22 cellular contexts compared by ENCODE assay signal in the genomic region with DNA sequence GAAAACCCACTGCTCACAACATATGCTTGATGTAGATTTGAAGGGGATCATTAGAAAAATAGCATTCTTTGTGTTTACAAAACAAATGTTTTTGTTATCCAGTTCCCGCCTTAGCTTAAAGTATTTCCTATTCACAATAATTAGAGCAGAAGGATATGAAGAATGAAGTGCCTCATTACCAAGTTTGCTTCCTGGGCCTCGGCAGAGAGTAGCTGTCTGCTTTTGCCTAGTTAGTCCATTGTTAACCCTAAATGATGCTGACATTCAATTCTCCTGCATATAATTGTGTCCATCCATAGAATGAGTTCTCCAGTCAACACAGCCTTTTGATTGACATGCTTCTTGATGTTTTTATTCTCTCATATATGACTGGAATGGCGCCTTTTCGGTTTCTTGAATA.
DNase-seq lines count a peak whose midpoint lies in the region; ATAC-seq and TF ChIP-seq lines count a peak whose summit lies in the region.
"Had no signal": no experiment of that assay in that cellular context is flagged by ENCODE, and none has a peak within 500 bp of the region (broad histone marks: within the 10 kb centered on the region; RNA-seq: fewer than 3 reads in every experiment).

No MANE protein-coding gene starts in this region.

- H4K20me1 ChIP-seq in DND-41 (ENCODE audit: insufficient read depth, low read length) (no peaks in the 10 kb centered on the region), Loucy (ENCODE audit: insufficient read depth, low read length, poor library complexity, severe bottlenecking) (no peaks in the 10 kb centered on the region), OCI-LY1 (ENCODE audit: insufficient read depth, low read length) (no peaks in the 10 kb centered on the region)

- peaks cover 70% of the 10 kb centered on the region for H3K4me1 ChIP-seq in DND-41 (ENCODE audit: insufficient read depth, low read length)
- H3K4me1 ChIP-seq in Loucy (ENCODE audit: insufficient read depth, low read length, poor library complexity, severe bottlenecking): peaks cover 62% of the 10 kb centered on the region
- H3K4me1 ChIP-seq in OCI-LY1 (ENCODE audit: insufficient read depth, low read length, severe bottlenecking): peaks cover 49% of the 10 kb centered on the region
- H3K4me1 ChIP-seq: A549 had no signal

- H3K9me2 ChIP-seq in Loucy (replicated peaks; ENCODE audit: low read depth, low read length): no peaks in the 10 kb centered on the region
- H3K9me2 ChIP-seq in OCI-LY1 (ENCODE audit: low read depth, low read length): no peaks in the 10 kb centered on the region

- peak overlapping the region; percentile 4; the same call in 1 of the 2 replicates for H2AFZ ChIP-seq in DND-41 (ENCODE audit: low read depth, low read length)
- no peak overlapping the region for H2AFZ ChIP-seq in Loucy (ENCODE audit: low read length)
- no peak overlapping the region for H2AFZ ChIP-seq in OCI-LY1 (ENCODE audit: low read length)

- no peak for TF ChIP-seq CTCF in DND-41 (IDR thresholded peaks at IDR 0.05; ENCODE audit: borderline replicate concordance, extremely low read depth, low read length, poor library complexity, severe bottlenecking)
- TF ChIP-seq CTCF in Loucy (conservative IDR thresholded peaks at IDR 0.05; ENCODE audit: low read length): no peak
- no peak for TF ChIP-seq CTCF in OCI-LY1 (IDR thresholded peaks at IDR 0.05; ENCODE audit: low read length)

- no peaks in the 10 kb centered on the region for H3K27me3 ChIP-seq in DND-41 (ENCODE audit: insufficient read depth, low read length, poor library complexity)
- H3K27me3 ChIP-seq in Loucy (ENCODE audit: insufficient read depth, low read length, poor library complexity, severe bottlenecking): no peaks in the 10 kb centered on the region
- no peaks in the 10 kb centered on the region for H3K27me3 ChIP-seq in OCI-LY1 (ENCODE audit: insufficient read depth, low read length)

- no peaks in the 10 kb centered on the region for H3K36me3 ChIP-seq in DND-41 (ENCODE audit: insufficient read depth, low read length)
- H3K36me3 ChIP-seq in Loucy (ENCODE audit: insufficient read depth, low read length): no peaks in the 10 kb centered on the region
- H3K36me3 ChIP-seq in OCI-LY1 (ENCODE audit: insufficient read depth, low read length): no peaks in the 10 kb centered on the region

- H3K9ac ChIP-seq in DND-41 (ENCODE audit: low read depth, low read length) (peak overlapping the region; percentile 52), Loucy (ENCODE audit: low read depth, low read length, poor library complexity, severe bottlenecking) (peak overlapping the region; percentile 84), OCI-LY1 (ENCODE audit: low read length) (peak overlapping the region; percentile 32)

- ATAC-seq in DND-41 (ENCODE audit: insufficient read depth, low read depth) (no peak), HG03135 (IDR thresholded peaks at IDR 0.05; ENCODE audit: unreplicated experiment) (no peak)
- ATAC-seq: A549, Panc1, T-cell had no signal

- DNase-seq in DND-41: no peak
- peak; percentile 67 for DNase-seq in retina
- DNase-seq in NCI-H2171 (lab: John Stamatoyannopoulos, UW): no peak
- no peak for DNase-seq in nucleus accumbens (lab: John Stamatoyannopoulos, UW)
- DNase-seq: CD8-positive, alpha-beta memory T cell; DMS 273 treated with DMSO at 0.1 percent for 48 hours; DMS79; MM.1S; NCI-H2029 treated with DMSO at 0.1 percent for 48 hours; NCI-H446; NCI-H526; NCI-H82; NK-92 treated with Interleukin-12 subunit alpha and Interleukin-12 subunit beta, amount 100 ng/mL, for 24 hours; SHP77; T-cell had no signal

- H3K9me3 ChIP-seq in DND-41 (ENCODE audit: insufficient read depth, low read length, severe bottlenecking) (no peaks in the 10 kb centered on the region), Loucy (ENCODE audit: insufficient read depth, low read depth, low read length) (no peaks in the 10 kb centered on the region), OCI-LY1 (ENCODE audit: low read length) (no peaks in the 10 kb centered on the region)
- H3K9me3 ChIP-seq: A549 had no signal

- H3K4me2 ChIP-seq in DND-41 (ENCODE audit: insufficient read depth, low read length) (peak overlapping the region; percentile 43), Loucy (ENCODE audit: low read depth, low read length, poor library complexity, severe bottlenecking) (peak overlapping the region; percentile 80), OCI-LY1 (ENCODE audit: low read length) (peak overlapping the region; percentile 53; the same call in 1 of the 2 replicates)
- H3K4me2 ChIP-seq: A549 had no signal

- H3K79me2 ChIP-seq in DND-41 (ENCODE audit: insufficient read depth, low read length) (no peaks in the 10 kb centered on the region), Loucy (ENCODE audit: insufficient read depth, low read length) (no peaks in the 10 kb centered on the region), OCI-LY1 (ENCODE audit: insufficient read depth, low read length) (no peaks in the 10 kb centered on the region)

- peaks cover 25% of the 10 kb centered on the region for H3F3A ChIP-seq in Loucy (ENCODE audit: low read depth)
- no peaks in the 10 kb centered on the region for H3F3A ChIP-seq in OCI-LY1 (ENCODE audit: insufficient read depth, low read length)

- H3K4me3 ChIP-seq in DND-41 (ENCODE audit: low read depth in 1 of 2, low read length in 2 of 2) (no peak overlapping the region; a peak in 1 of 4 replicates), Loucy (ENCODE audit: low read length, poor library complexity, severe bottlenecking) (peak overlapping the region; percentile 64), OCI-LY1 (ENCODE audit: low read depth, low read length, poor library complexity, severe bottlenecking) (no peak overlapping the region)
- H3K4me3 ChIP-seq: A549 had no signal

- H3K27ac ChIP-seq in DND-41 (ENCODE audit: low read length): peak overlapping the region; percentile 96
- peak overlapping the region; percentile 67 for H3K27ac ChIP-seq in OCI-LY1 (ENCODE audit: low read depth, low read length, poor library complexity, severe bottlenecking)
- H3K27ac ChIP-seq: A549, C4-2B, RWPE1 had no signal

Comparison
In these comparisons a context has a peak if more than half of its experiments do, and no peak if none do; other contexts are left out.
1. H3K9ac ChIP-seq: peak in every context shown above with its lines; median percentile 84 in Loucy; 52 in DND-41; 32 in OCI-LY1.